ENCODE assay signal across 12 cellular contexts in genomic region chr4:87103086-87103485, GRCh38.
A peak's percentile ranks its signal among the peaks of the same experiment; 100 is the strongest.
DNase-seq lines count a peak whose midpoint lies in the region; ATAC-seq and TF ChIP-seq lines count a peak whose summit lies in the region.
"Had no signal": no experiment of that assay in that cellular context is flagged by ENCODE, and none has a peak within 500 bp of the region (broad histone marks: within the 10 kb centered on the region; RNA-seq: fewer than 3 reads in every experiment).

No MANE protein-coding gene starts in this region.

- H3K4me1 ChIP-seq in muscle layer of duodenum (ENCODE audit: control insufficient read depth in 1 of 2, insufficient read depth in 2 of 2, low read length in 2 of 2) (peaks cover 13 to 14% of the 10 kb centered on the region in 2 donors), transverse colon (peaks cover 17 to 62% (median 30%) of the 10 kb centered on the region in 4 donors), Karpas-422 (ENCODE audit: low read length) (no peaks in the 10 kb centered on the region)

- H3K4me3 Mint-ChIP-seq in activated naive CD4-positive, alpha-beta T cell treated with anti-CD3 and anti-CD28 coated beads, Interleukin-2, amount 50 U/mL, for 24 hours, result peak overlapping the region; percentile 69
- H3K4me3 Mint-ChIP-seq in chondrocyte (ENCODE audit: unreplicated experiment), result no peak overlapping the region
- H3K4me3 Mint-ChIP-seq: H9 had no signal

- H3K9me2 ChIP-seq in Karpas-422 (replicated peaks; ENCODE audit: insufficient read depth, low read length), result no peaks in the 10 kb centered on the region

- no peak overlapping the region for H3K4me2 ChIP-seq in Karpas-422 (ENCODE audit: low read depth, low read length, poor library complexity, severe bottlenecking)

- no peaks in the 10 kb centered on the region for H3K79me2 ChIP-seq in Karpas-422 (ENCODE audit: low read length)

- H2AFZ ChIP-seq in Karpas-422 (ENCODE audit: low read length), result no peak overlapping the region

- H3K36me3 Mint-ChIP-seq in activated naive CD4-positive, alpha-beta T cell treated with anti-CD3 and anti-CD28 coated beads, Interleukin-2, amount 50 U/mL, for 24 hours, result peaks cover 15% of the 10 kb centered on the region
- peaks cover 5% of the 10 kb centered on the region for H3K36me3 Mint-ChIP-seq in chondrocyte (ENCODE audit: low read depth)

- TF ChIP-seq EP300 in transverse colon (IDR thresholded peaks at IDR 0.05; ENCODE audit: low read depth), result no peak

- H3K27ac Mint-ChIP-seq in activated naive CD4-positive, alpha-beta T cell treated with anti-CD3 and anti-CD28 coated beads, Interleukin-2, amount 50 U/mL, for 24 hours, result peak overlapping the region; percentile 86
- peak overlapping the region; percentile 70 for H3K27ac Mint-ChIP-seq in chondrocyte (ENCODE audit: unreplicated experiment)
- H3K27ac Mint-ChIP-seq: H9 had no signal

- intact Hi-C loops in transverse colon (cut with DNase I; ENCODE audit: low total_unique reads), result loop anchor here (10.0 kb wide), 1 partner anchor 168 kb away; the partner anchor contains the start of gene AFF1

- no peak for TF ChIP-seq POLR2A in transverse colon (IDR thresholded peaks at IDR 0.05)

- H3K9ac ChIP-seq in Karpas-422 (ENCODE audit: low read length), result no peak overlapping the region

- H3K27me3 Mint-ChIP-seq in activated naive CD4-positive, alpha-beta T cell treated with anti-CD3 and anti-CD28 coated beads, Interleukin-2, amount 50 U/mL, for 24 hours, result no peaks in the 10 kb centered on the region
- H3K27me3 Mint-ChIP-seq in chondrocyte (ENCODE audit: low read depth), result no peaks in the 10 kb centered on the region

- peaks cover 84% of the 10 kb centered on the region for H3K4me1 Mint-ChIP-seq in activated naive CD4-positive, alpha-beta T cell treated with anti-CD3 and anti-CD28 coated beads, Interleukin-2, amount 50 U/mL, for 24 hours
- peaks cover 49% of the 10 kb centered on the region for H3K4me1 Mint-ChIP-seq in chondrocyte (ENCODE audit: low read depth)

- in situ Hi-C loops in transverse colon (cut with MboI; ENCODE audit: low pct_ligation_motif_present in 1 of 4, low pct_unique_long_range_greater_than_20kb in 1 of 4, low sequenced_read_pairs in 3 of 4), result no loop called here

- no peak for ATAC-seq in GM21723 (IDR thresholded peaks at IDR 0.05; ENCODE audit: unreplicated experiment)

- DNase-seq in activated naive CD4-positive, alpha-beta T cell treated with Interleukin-2 at 50 U/mL for 16 hours, result no peak
- DNase-seq in chondrocyte (ENCODE audit: low spot score) (no peak), transverse colon (no peak), Karpas-422 (no peak), T-helper 1 cell (no peak)
- DNase-seq: H9, NCI-H2171, OCI-M1, WERI-Rb-1 had no signal

- H4K20me1 ChIP-seq in Karpas-422 (ENCODE audit: insufficient read depth, low read depth, low read length), result no peaks in the 10 kb centered on the region

- H3K4me3 ChIP-seq in muscle layer of duodenum (ENCODE audit: low read depth in 1 of 2, low read length in 2 of 2) (no peak overlapping the region), transverse colon (no peak overlapping the region), Karpas-422 (ENCODE audit: low read length) (no peak overlapping the region)

- 69 to 71% methylated on average over 1 of the region's 1 CpG for WGBS in transverse colon (ENCODE audit: low coverage in 1 of 2), 2 donors

- H3K27ac ChIP-seq in muscle layer of duodenum (ENCODE audit: low read length), result peak overlapping the region; percentile 86
- peak overlapping the region; percentile 72 to 79 (median 76) for H3K27ac ChIP-seq in transverse colon
- H3K27ac ChIP-seq in Karpas-422 (ENCODE audit: low read length), result no peak overlapping the region
- H3K27ac ChIP-seq: WERI-Rb-1 had no signal

- no peaks in the 10 kb centered on the region for H3K9me3 ChIP-seq in muscle layer of duodenum (ENCODE audit: control insufficient read depth in 1 of 2, low read length in 2 of 2)
- H3K9me3 ChIP-seq in transverse colon, result no peaks in the 10 kb centered on the region
- H3K9me3 ChIP-seq in Karpas-422 (ENCODE audit: low read length), result no peaks in the 10 kb centered on the region

- H3K9me3 Mint-ChIP-seq in activated naive CD4-positive, alpha-beta T cell treated with anti-CD3 and anti-CD28 coated beads, Interleukin-2, amount 50 U/mL, for 24 hours, result no peaks in the 10 kb centered on the region
- H3K9me3 Mint-ChIP-seq in chondrocyte (ENCODE audit: low read depth), result no peaks in the 10 kb centered on the region
- H3K9me3 Mint-ChIP-seq: H9 had no signal

- peaks cover 0 to 7% of the 10 kb centered on the region in 2 donors for H3K36me3 ChIP-seq in muscle layer of duodenum (ENCODE audit: control insufficient read depth in 1 of 2, insufficient read depth in 2 of 2, low read length in 2 of 2)
- H3K36me3 ChIP-seq in transverse colon, result peaks cover 0 to 9% (median 1%) of the 10 kb centered on the region in 4 donors
- no peaks in the 10 kb centered on the region for H3K36me3 ChIP-seq in Karpas-422 (ENCODE audit: insufficient read depth, low read length)

- TF ChIP-seq CTCF in chondrocyte (IDR thresholded peaks at IDR 0.05), result no peak
- no peak for TF ChIP-seq CTCF in transverse colon (IDR thresholded peaks at IDR 0.05)

- H3K27me3 ChIP-seq in muscle layer of duodenum (ENCODE audit: low read depth, low read length), result no peaks in the 10 kb centered on the region
- no peaks in the 10 kb centered on the region for H3K27me3 ChIP-seq in transverse colon
- H3K27me3 ChIP-seq in Karpas-422 (ENCODE audit: low read length), result no peaks in the 10 kb centered on the region
